Comparison of ENCODE assay signal across 8 cellular contexts in the genomic region with DNA sequence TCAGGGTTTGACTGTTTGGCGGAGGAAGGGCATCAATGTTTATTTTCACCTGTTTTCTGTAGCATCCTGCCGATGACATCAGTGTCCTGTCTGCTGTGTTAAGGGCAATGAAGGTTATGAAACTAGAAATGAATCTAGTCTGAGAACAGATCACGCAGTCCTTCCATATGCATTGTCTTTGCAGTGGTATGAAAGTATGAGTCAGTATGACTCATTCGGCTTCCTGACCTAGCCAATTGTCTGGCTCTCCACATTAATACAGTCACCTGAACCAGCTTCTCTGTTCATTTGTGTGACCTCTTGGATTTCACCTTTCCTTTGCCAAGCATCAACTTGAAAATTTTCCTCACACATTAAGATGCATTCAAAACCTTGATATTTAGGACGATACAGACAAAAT.
DNase-seq lines count a peak whose midpoint lies in the region; ATAC-seq and TF ChIP-seq lines count a peak whose summit lies in the region.

No MANE protein-coding gene starts in this region.

- intact Hi-C loops in heart right ventricle (cut with DNase I): no loop called here
- intact Hi-C loops in left ventricle myocardium superior (cut with micrococcal nuclease): no loop called here
- intact Hi-C loops in Panc1 (cut with micrococcal nuclease; ENCODE audit: unreplicated experiment): no loop called here
- intact Hi-C loops in prostate gland (cut with DNase I): no loop called here

- no peak overlapping the region for H3K4me3 ChIP-seq in heart right ventricle
- no peak overlapping the region for H3K4me3 ChIP-seq in Panc1 (ENCODE audit: low read depth in 2 of 2, low read length in 2 of 2)
- H3K4me3 ChIP-seq in prostate gland: no peak overlapping the region

- no peaks in the 10 kb centered on the region for H3K27me3 ChIP-seq in heart right ventricle
- no peaks in the 10 kb centered on the region for H3K27me3 ChIP-seq in Panc1 (ENCODE audit: control insufficient read depth, insufficient read depth, low read length)
- H3K27me3 ChIP-seq in prostate gland (replicated peaks; ENCODE audit: insufficient read depth): no peaks in the 10 kb centered on the region

- in situ Hi-C loops in Panc1 (cut with HindIII; ENCODE audit: low pct_unique_long_range_greater_than_20kb, low sequenced_read_pairs): no loop called here

- CTCF ChIA-PET in Panc1 (lab: Charles Lee): no interaction called here

- no peak overlapping the region for H3K27ac ChIP-seq in heart right ventricle
- peak overlapping the region; percentile 18 for H3K27ac ChIP-seq in Panc1 (ENCODE audit: low read length)
- no peak overlapping the region for H3K27ac ChIP-seq in prostate gland

- H3K36me3 ChIP-seq in heart right ventricle (no peaks in the 10 kb centered on the region), Panc1 (ENCODE audit: control insufficient read depth, insufficient read depth, low read length) (no peaks in the 10 kb centered on the region), prostate gland (no peaks in the 10 kb centered on the region)

- BruUV-seq in Panc1 (replicated peaks; lab: Mats Ljungman, UMichigan): no TSS peak

- H3K9me3 ChIP-seq in heart right ventricle (no peaks in the 10 kb centered on the region), Panc1 (ENCODE audit: control insufficient read depth, insufficient read depth, low read depth, low read length) (0 out of 2 replicates have a peak, but pooled peaks cover 2% of the 10 kb centered on the region), prostate gland (no peaks in the 10 kb centered on the region)

- WGBS in heart right ventricle, 2 donors: 71 to 79% methylated on average over 5 of the region's 5 CpGs
- 75% methylated on average over 5 of the region's 5 CpGs for WGBS in prostate gland

- POLR2A ChIA-PET in Panc1 (lab: Charles Lee): no interaction called here

- peaks cover 0 to 5% (median 0%) of the 10 kb centered on the region in 9 donors for H3K4me1 ChIP-seq in heart right ventricle
- peaks cover 20% of the 10 kb centered on the region for H3K4me1 ChIP-seq in Panc1 (ENCODE audit: control insufficient read depth, insufficient read depth, low read length)
- no peaks in the 10 kb centered on the region for H3K4me1 ChIP-seq in prostate gland (replicated peaks)

- ATAC-seq in heart right ventricle: peak in 6 of 8 donors; percentile 46 to 92 (median 60)
- ATAC-seq in left ventricle myocardium superior: no peak
- ATAC-seq in HG02981 (IDR thresholded peaks at IDR 0.05; ENCODE audit: unreplicated experiment): peak; percentile 93
- peak; percentile 99 for ATAC-seq in Panc1

- TF ChIP-seq POLR2A in prostate gland (IDR thresholded peaks at IDR 0.05): no peak

- no peak for TF ChIP-seq CTCF in heart right ventricle (IDR thresholded peaks at IDR 0.05)
- TF ChIP-seq CTCF in Panc1 (IDR thresholded peaks at IDR 0.05): no peak
- no peak for TF ChIP-seq CTCF in prostate gland (IDR thresholded peaks at IDR 0.05)

- DNase-seq in heart right ventricle (no peak), left ventricle myocardium superior (no peak), Panc1 (ENCODE audit: low read depth, low spot score) (peak; percentile 87), iris pigment epithelial cell (ENCODE audit: low read depth) (peak; percentile 96), prostate gland (ENCODE audit: low spot score) (no peak), superior temporal gyrus (ENCODE audit: extremely low spot score) (no peak), COR-L47 (lab: John Stamatoyannopoulos, UW) (no peak)

Comparison
In these comparisons a context has a peak if more than half of its experiments do, and no peak if none do; other contexts are left out.
1. DNase-seq: peak in Panc1 (single experiment) and iris pigment epithelial cell (single experiment); none in heart right ventricle (0 of 2), left ventricle myocardium superior (single experiment), prostate gland (single experiment), superior temporal gyrus (single experiment) and COR-L47 (single experiment).